In genomic region chr6:162344935-162345599, GRCh38 we compare ENCODE assay signal across 19 cellular contexts.
DNase-seq lines count a peak whose midpoint lies in the region; ATAC-seq, FAIRE-seq and TF ChIP-seq lines count a peak whose summit lies in the region.
"Had no signal": no experiment of that assay in that cellular context is flagged by ENCODE, and none has a peak within 500 bp of the region (broad histone marks: within the 10 kb centered on the region; RNA-seq: fewer than 3 reads in every experiment).

No MANE protein-coding gene starts in this region.

- FAIRE-seq in H54 (lab: Jason Lieb, UNC) = peak; percentile 52

- no peak for DNase-seq in H54 (ENCODE audit: insufficient read length, low spot score)
- DNase-seq in amniotic epithelial cell (ENCODE audit: low read depth) = peak; percentile 8
- DNase-seq in fibroblast of pulmonary artery (ENCODE audit: low read depth) = peak; percentile 35
- DNase-seq in omental fat pad (ENCODE audit: low spot score) = no peak
- no peak for DNase-seq in D341Med (ENCODE audit: low spot score)
- no peak for DNase-seq in ecto neural progenitor cell (ENCODE audit: low spot score)
- no peak for DNase-seq in OCI-M1 (lab: John Stamatoyannopoulos, UW)
- DNase-seq: activated CD4-positive, alpha-beta T cell treated with anti-CD3 and anti-CD28 coated beads, Interleukin-2, amount 10 ng/mL, durations not matched to agents 7 days and 5 days; activated naive CD8-positive, alpha-beta T cell treated with anti-CD3 and anti-CD28 coated beads for 36 hours; cerebellar nuclear complex; GOT3; naive thymus-derived CD8-positive, alpha-beta T cell; NCI-H1048; NCI-H2107; SJCRH30; stimulated activated CD4-positive, alpha-beta T cell treated with anti-CD3 and anti-CD28 coated beads, Interleukin-4, amount 100 ng/mL, for 1 hour; T1000; upper lobe of left lung had no signal

- no peak for TF ChIP-seq POLR2A in H54 (IDR thresholded peaks at IDR 0.05; ENCODE audit: low read depth, low read length)

- no peak overlapping the region for H3K4me3 ChIP-seq in fibroblast of pulmonary artery (replicated peaks; ENCODE audit: low read depth, low read length)
- H3K4me3 ChIP-seq: SJCRH30, upper lobe of left lung had no signal

- no peak for TF ChIP-seq CTCF in fibroblast of pulmonary artery (IDR thresholded peaks at IDR 0.05; ENCODE audit: low read length, missing control alignments)
- TF ChIP-seq CTCF in omental fat pad (IDR thresholded peaks at IDR 0.05) = no peak

- ATAC-seq in omental fat pad (ENCODE audit: low FRiP score) (peak; percentile 68), HG03025 (IDR thresholded peaks at IDR 0.05; ENCODE audit: low FRiP score, unreplicated experiment) (no peak)
- ATAC-seq: naive thymus-derived CD8-positive, alpha-beta T cell had no signal

Comparison
In these comparisons a context has a peak if more than half of its experiments do, and no peak if none do; other contexts are left out.
1. DNase-seq: peak in amniotic epithelial cell (single experiment) and fibroblast of pulmonary artery (single experiment); none in H54 (single experiment), omental fat pad (single experiment), D341Med (single experiment), ecto neural progenitor cell (single experiment) and OCI-M1 (single experiment).